7 cellular contexts compared by ENCODE assay signal in genomic region chr3:146542968-146543367, GRCh38. TPM values are rescaled to one million over a fixed set of nuclear protein-coding genes. Genes with fewer than 3 reads are reported as not detected.
DNase-seq lines count a peak whose midpoint lies in the region; ATAC-seq, FAIRE-seq and TF ChIP-seq lines count a peak whose summit lies in the region.

No MANE protein-coding gene starts in this region.

- H3K9me3 ChIP-seq in HAP-1, result no peaks in the 10 kb centered on the region
- H3K9me3 ChIP-seq in T-helper 17 cell (ENCODE audit: control insufficient read depth, low read length, poor library complexity, severe bottlenecking), result no peaks in the 10 kb centered on the region
- H3K9me3 ChIP-seq in small intestine (ENCODE audit: control insufficient read depth, low read depth), result no peaks in the 10 kb centered on the region

- H3K27ac ChIP-seq in small intestine (ENCODE audit: low read depth in 1 of 2, low read length in 1 of 2), result peak overlapping the region; percentile 27 to 99

- in situ Hi-C loops in HAP-1 (cut with MboI; ENCODE audit: low sequenced_read_pairs), result no loop called here

- WGBS in small intestine, 3 donors, result 9 to 33% (median 11%) methylated on average over 2 of the region's 2 CpGs

- no peak for FAIRE-seq in small intestine (lab: Jason Lieb, UNC)

- H3K4me1 Mint-ChIP-seq in T-helper 17 cell, result peaks cover 44% of the 10 kb centered on the region

- H3K36me3 ChIP-seq in HAP-1 (replicated peaks) (peaks cover 7% of the 10 kb centered on the region; the same call in 1 of the 2 replicates), small intestine (ENCODE audit: control insufficient read depth in 2 of 2, insufficient read depth in 2 of 2, low read length in 2 of 2) (no peaks in the 10 kb centered on the region)

- no peaks in the 10 kb centered on the region for H3K27me3 ChIP-seq in HAP-1 (ENCODE audit: low read depth)
- H3K27me3 ChIP-seq in small intestine (ENCODE audit: control insufficient read depth in 2 of 2, insufficient read depth in 2 of 2, low read length in 2 of 2), result no peaks in the 10 kb centered on the region

- H3K4me3 ChIP-seq in HAP-1, result peak overlapping the region; percentile 69
- peak overlapping the region; percentile 81 to 84 for H3K4me3 ChIP-seq in foreskin fibroblast (ENCODE audit: low read depth in 1 of 2, low read length in 2 of 2)
- peak overlapping the region; percentile 66 to 86 for H3K4me3 ChIP-seq in small intestine (ENCODE audit: low read depth in 1 of 2, low read length in 2 of 2)

- no peak for TF ChIP-seq CTCF in foreskin fibroblast (IDR thresholded peaks at IDR 0.05; ENCODE audit: low read depth, low read length)

- ATAC-seq in T-helper 17 cell, result no peak

- no peak for DNase-seq in HAP-1 (ENCODE audit: low spot score in 2 of 2)
- no peak for DNase-seq in T-helper 17 cell
- DNase-seq in foreskin fibroblast, result no peak
- DNase-seq in small intestine, result no peak
- DNase-seq in DMS153 (lab: John Stamatoyannopoulos, UW), result no peak
- DNase-seq in NCI-H1436 treated with DMSO at 0.1 percent for 48 hours (lab: John Stamatoyannopoulos, UW), result no peak
- DNase-seq in pons (ENCODE audit: low spot score), result no peak

- no peaks in the 10 kb centered on the region for H3K36me3 Mint-ChIP-seq in T-helper 17 cell (ENCODE audit: low read depth)

- H3K4me1 ChIP-seq in HAP-1 (peaks cover 16% of the 10 kb centered on the region), small intestine (ENCODE audit: control insufficient read depth in 2 of 2, insufficient read depth in 1 of 2, low read depth in 1 of 2, low read length in 1 of 2) (peaks cover 5 to 13% of the 10 kb centered on the region in 2 donors)

- no peaks in the 10 kb centered on the region for H3K27me3 Mint-ChIP-seq in T-helper 17 cell

- H3K27ac Mint-ChIP-seq in T-helper 17 cell, result peak overlapping the region; percentile 94

- H3K4me3 Mint-ChIP-seq in T-helper 17 cell, result peak overlapping the region; percentile 94

RNA-seq across cellular contexts. Expression of gene PLSCR1, which starts 1.4 kb away (rescaled TPM):
- total RNA-seq in T-helper 17 cell, result 10 to 100 TPM; 14.8 TPM
- 10 to 100 TPM; 37.6 to 71.4 (median 40.5) TPM for polyA plus RNA-seq in small intestine
